ENCODE assay signal across 8 cellular contexts in genomic region chr3:170337420-170337819, GRCh38.
"Had no signal": no experiment of that assay in that cellular context is flagged by ENCODE, and none has a peak within 500 bp of the region (broad histone marks: within the 10 kb centered on the region; RNA-seq: fewer than 3 reads in every experiment).

No MANE protein-coding gene starts in this region.

- ATAC-seq: HepG2 had no signal

- H3K27me3 Mint-ChIP-seq: IgD-negative memory B cell had no signal

- H3K4me3 Mint-ChIP-seq: IgD-negative memory B cell had no signal

- FAIRE-seq: HepG2, HTR-8/SVneo had no signal

- DNase-seq: IMR-90, KBM-7, KG1 had no signal

- H3K4me1 Mint-ChIP-seq: IgD-negative memory B cell had no signal

- H3K27ac ChIP-seq: HL-60, KMS-11 had no signal

- H3K4me2 ChIP-seq: KMS-11 had no signal

- H3K9ac ChIP-seq: KMS-11 had no signal
